ENCODE assay signal across 3 cellular contexts in genomic region chr18:46283895-46284295, GRCh38.
TF ChIP-seq lines count a peak whose summit lies in the region.

No MANE protein-coding gene starts in this region.

TF ChIP-seq in A549, 52 proteins besides CTCF, POLR2A, EP300 and RAD21 (continued from another document):
- TF ChIP-seq, protein P1, sequence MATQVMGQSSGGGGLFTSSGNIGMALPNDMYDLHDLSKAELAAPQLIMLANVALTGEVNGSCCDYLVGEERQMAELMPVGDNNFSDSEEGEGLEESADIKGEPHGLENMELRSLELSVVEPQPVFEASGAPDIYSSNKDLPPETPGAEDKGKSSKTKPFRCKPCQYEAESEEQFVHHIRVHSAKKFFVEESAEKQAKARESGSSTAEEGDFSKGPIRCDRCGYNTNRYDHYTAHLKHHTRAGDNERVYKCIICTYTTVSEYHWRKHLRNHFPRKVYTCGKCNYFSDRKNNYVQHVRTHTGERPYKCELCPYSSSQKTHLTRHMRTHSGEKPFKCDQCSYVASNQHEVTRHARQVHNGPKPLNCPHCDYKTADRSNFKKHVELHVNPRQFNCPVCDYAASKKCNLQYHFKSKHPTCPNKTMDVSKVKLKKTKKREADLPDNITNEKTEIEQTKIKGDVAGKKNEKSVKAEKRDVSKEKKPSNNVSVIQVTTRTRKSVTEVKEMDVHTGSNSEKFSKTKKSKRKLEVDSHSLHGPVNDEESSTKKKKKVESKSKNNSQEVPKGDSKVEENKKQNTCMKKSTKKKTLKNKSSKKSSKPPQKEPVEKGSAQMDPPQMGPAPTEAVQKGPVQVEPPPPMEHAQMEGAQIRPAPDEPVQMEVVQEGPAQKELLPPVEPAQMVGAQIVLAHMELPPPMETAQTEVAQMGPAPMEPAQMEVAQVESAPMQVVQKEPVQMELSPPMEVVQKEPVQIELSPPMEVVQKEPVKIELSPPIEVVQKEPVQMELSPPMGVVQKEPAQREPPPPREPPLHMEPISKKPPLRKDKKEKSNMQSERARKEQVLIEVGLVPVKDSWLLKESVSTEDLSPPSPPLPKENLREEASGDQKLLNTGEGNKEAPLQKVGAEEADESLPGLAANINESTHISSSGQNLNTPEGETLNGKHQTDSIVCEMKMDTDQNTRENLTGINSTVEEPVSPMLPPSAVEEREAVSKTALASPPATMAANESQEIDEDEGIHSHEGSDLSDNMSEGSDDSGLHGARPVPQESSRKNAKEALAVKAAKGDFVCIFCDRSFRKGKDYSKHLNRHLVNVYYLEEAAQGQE (IDR thresholded peaks at IDR 0.05): peak; percentile 38; the same call in 1 of the 2 replicates

TF ChIP-seq in HCT116, 20 proteins besides CTCF, POLR2A, EP300 and RAD21:
- TF ChIP-seq, protein P1 (IDR thresholded peaks at IDR 0.05; ENCODE audit: low read depth): peak; percentile 35
- TF ChIP-seq EZH2phosphoT487 (IDR thresholded peaks at IDR 0.05; ENCODE audit: borderline replicate concordance): no peak

TF ChIP-seq in K562, 482 proteins besides CTCF, POLR2A, EP300 and RAD21 (continued from another document):
- TF ChIP-seq BCLAF1 (IDR thresholded peaks at IDR 0.05; ENCODE audit: borderline replicate concordance in 1 of 2, control insufficient read depth in 1 of 2, low read depth in 2 of 2, low read length in 1 of 2) (no peak), ZNF3 (CRISPR knock-in tag; IDR thresholded peaks at IDR 0.05) (no peak), PRPF4 (IDR thresholded peaks at IDR 0.05; ENCODE audit: insufficient read depth, low read depth, low read length, poor library complexity, severe bottlenecking) (no peak), E2F3 (CRISPR knock-in tag; IDR thresholded peaks at IDR 0.05) (no peak), WHSC1 (IDR thresholded peaks at IDR 0.05; ENCODE audit: low read length) (no peak), PATZ1 (CRISPR knock-in tag; IDR thresholded peaks at IDR 0.05; ENCODE audit: borderline replicate concordance) (no peak), ARID2 (IDR thresholded peaks at IDR 0.05) (no peak), POU5F1 (IDR thresholded peaks at IDR 0.05; ENCODE audit: borderline replicate concordance, low read depth, low read length, partially characterized antibody) (no peak)
